Comparison of ENCODE assay signal across 8 cellular contexts in genomic region chr16:679808-680624, GRCh38. TPM values are rescaled to one million over a fixed set of nuclear protein-coding genes. Genes with fewer than 3 reads are reported as not detected.
DNase-seq lines count a peak whose midpoint lies in the region; ATAC-seq, FAIRE-seq and TF ChIP-seq lines count a peak whose summit lies in the region.

STUB1 (plus strand) TSS chr16:680410; CDS start chr16:680526, 116 bp downstream.

- H3K79me2 ChIP-seq in fibroblast of lung (ENCODE audit: control insufficient read depth, insufficient read depth, low read length): peaks cover 31% of the 10 kb centered on the region

- WGBS in HUES64: under 1% methylated on average over 85 of the region's 93 CpGs

- H3K4me1 ChIP-seq in HUES64 (ENCODE audit: insufficient read depth, low read length) (peaks cover 10% of the 10 kb centered on the region; the same call in 1 of the 2 replicates), fibroblast of lung (ENCODE audit: control insufficient read depth, extremely low read depth, insufficient read depth, low read length) (peaks cover 22% of the 10 kb centered on the region)
- H3K4me1 ChIP-seq in naive thymus-derived CD4-positive, alpha-beta T cell (ENCODE audit: control insufficient read depth in 2 of 2, insufficient read depth in 2 of 2, low read length in 2 of 2): peaks cover 7 to 19% of the 10 kb centered on the region in 2 donors

- FAIRE-seq in GM19239 (lab: Jason Lieb, UNC) (peak; percentile 91), RCC 7860 (lab: Jason Lieb, UNC) (no peak)

- H3K36me3 Mint-ChIP-seq in naive thymus-derived CD4-positive, alpha-beta T cell: peaks cover 0 to 9% (median 0%) of the 10 kb centered on the region in 5 donors

- POLR2A ChIA-PET in naive thymus-derived CD4-positive, alpha-beta T cell (lab: Charles Lee): interaction anchor here (0.8 to 3.8 kb wide), 11 partner anchors 10 to 111 kb away, joined by 3 to 34 read pairs (median 6); partner anchors contain the start of genes METTL26, RHOT2 and WDR24

- H3K9me3 ChIP-seq in HUES64 (ENCODE audit: insufficient read depth, low read depth, low read length) (no peaks in the 10 kb centered on the region), fibroblast of lung (ENCODE audit: control insufficient read depth, insufficient read depth, low read depth, low read length) (no peaks in the 10 kb centered on the region)
- H3K9me3 ChIP-seq in naive thymus-derived CD4-positive, alpha-beta T cell (ENCODE audit: control insufficient read depth in 2 of 3, low read length in 3 of 3): no peaks in the 10 kb centered on the region

- peak; percentile 81 for ATAC-seq in naive thymus-derived CD4-positive, alpha-beta T cell

- intact Hi-C loops in naive thymus-derived CD4-positive, alpha-beta T cell (cut with micrococcal nuclease): loop anchor here (1.0 to 5.0 kb wide), 11 partner anchors 10 to 1285 kb away; partner anchors contain the start of genes FAM234A (in 1 of the 2), LMF1 (in 1 of the 2), METTL26 (in 1 of the 2) and RHOT2 (in 1 of the 2)

- peak within 1 kb of the TSS; percentile 73 for H2AFZ ChIP-seq in fibroblast of lung (ENCODE audit: low read length)

- no peaks in the 10 kb centered on the region for H3K9me3 Mint-ChIP-seq in naive thymus-derived CD4-positive, alpha-beta T cell

- H3K36me3 ChIP-seq in HUES64 (ENCODE audit: insufficient read depth, low read length): peaks cover 21% of the 10 kb centered on the region
- H3K36me3 ChIP-seq in fibroblast of lung (ENCODE audit: control insufficient read depth, insufficient read depth, low read length): peaks cover 22% of the 10 kb centered on the region
- peaks cover 0 to 24% (median 12%) of the 10 kb centered on the region in 3 experiments for H3K36me3 ChIP-seq in naive thymus-derived CD4-positive, alpha-beta T cell (ENCODE audit: control insufficient read depth in 2 of 3, insufficient read depth in 3 of 3, low read length in 3 of 3)

- peak within 1 kb of the TSS; percentile 99 for H3K4me2 ChIP-seq in fibroblast of lung (ENCODE audit: extremely low read depth, insufficient read depth, low read length)

- CTCF ChIA-PET in naive thymus-derived CD4-positive, alpha-beta T cell (lab: Charles Lee): interaction anchor here (0.8 kb wide), 1 partner anchor 12 kb away, joined by 4 read pairs; the partner anchor contains the start of gene RHOT2

- peaks cover 0 to 4% (median 0%) of the 10 kb centered on the region in 5 donors for H3K27me3 Mint-ChIP-seq in naive thymus-derived CD4-positive, alpha-beta T cell

- H3K27ac Mint-ChIP-seq in naive thymus-derived CD4-positive, alpha-beta T cell: peak within 1 kb of the TSS in 7 of 9 donors; percentile 62 to 89 (median 83)

- peak within 1 kb of the TSS; percentile 89 for H3K9ac ChIP-seq in HUES64 (ENCODE audit: low read depth, low read length)
- H3K9ac ChIP-seq in fibroblast of lung (ENCODE audit: insufficient read depth, low read length): peak within 1 kb of the TSS; percentile 78

- H3K4me3 ChIP-seq in AG10803 (ENCODE audit: low read length) (peak within 1 kb of the TSS; percentile 76), HUES64 (ENCODE audit: low read length) (peak within 1 kb of the TSS; percentile 91), fibroblast of lung (replicated peaks in 1 of 4; ENCODE audit: control extremely low read depth in 1 of 4, insufficient read depth in 1 of 4, low read depth in 3 of 4, low read length in 4 of 4) (peak within 1 kb of the TSS; percentile 72 to 88 (median 85))
- H3K4me3 ChIP-seq in naive thymus-derived CD4-positive, alpha-beta T cell (ENCODE audit: low read length): peak within 1 kb of the TSS; percentile 71

- TF ChIP-seq CTCF in AG10803 (conservative IDR thresholded peaks at IDR 0.05; ENCODE audit: low read length) (no peak), fibroblast of lung (conservative IDR thresholded peaks at IDR 0.05 in 1 of 2, IDR thresholded peaks at IDR 0.05 in 1 of 2; ENCODE audit: low read depth in 1 of 2, low read length in 2 of 2) (no peak)

- H4K20me1 ChIP-seq in fibroblast of lung (ENCODE audit: control insufficient read depth, extremely low read depth, insufficient read depth, low read length): no peaks in the 10 kb centered on the region

- H3K27me3 ChIP-seq in HUES64 (ENCODE audit: insufficient read depth, low read length) (peaks cover 4% of the 10 kb centered on the region; the same call in 1 of the 2 replicates), fibroblast of lung (ENCODE audit: control insufficient read depth, insufficient read depth, low read length) (no peaks in the 10 kb centered on the region)
- no peaks in the 10 kb centered on the region for H3K27me3 ChIP-seq in naive thymus-derived CD4-positive, alpha-beta T cell (ENCODE audit: control insufficient read depth in 2 of 2, insufficient read depth in 2 of 2, low read length in 2 of 2)

- H3K4me3 Mint-ChIP-seq in naive thymus-derived CD4-positive, alpha-beta T cell: peak within 1 kb of the TSS; percentile 71 to 89 (median 84)

- peaks cover 10 to 33% (median 22%) of the 10 kb centered on the region in 7 donors for H3K4me1 Mint-ChIP-seq in naive thymus-derived CD4-positive, alpha-beta T cell

- peak within 1 kb of the TSS; percentile 72; the same call in 1 of the 2 replicates for H3K27ac ChIP-seq in HUES64 (ENCODE audit: low read depth, low read length)
- H3K27ac ChIP-seq in fibroblast of lung (ENCODE audit: insufficient read depth, low read length): peak within 1 kb of the TSS; percentile 73
- peak within 1 kb of the TSS; percentile 79 for H3K27ac ChIP-seq in naive thymus-derived CD4-positive, alpha-beta T cell (ENCODE audit: low read depth, low read length)

- DNase-seq in AG10803 (ENCODE audit: low read depth) (peak; percentile 84), GM19239 (ENCODE audit: insufficient read length, low spot score) (peak; percentile 85), RCC 7860 (ENCODE audit: low spot score) (peak; percentile 59), fibroblast of lung (ENCODE audit: low read depth in 2 of 2) (peak; percentile 78 to 86)
- DNase-seq in activated T-helper 1 cell treated with anti-CD3 and anti-CD28 coated beads, Interleukin-2, amount 50 U/mL, for 16 hours (ENCODE audit: low read depth in 1 of 2, low spot score in 1 of 2): peak; percentile 70 to 76
- DNase-seq in naive thymus-derived CD4-positive, alpha-beta T cell: peak; percentile 72 to 96 (median 81)
- peak; percentile 74 to 83 for DNase-seq in stimulated activated CD8-positive, alpha-beta memory T cell treated with anti-CD3 and anti-CD28 coated beads, Interleukin-7, amount 100 ng/mL, for 48 hours (ENCODE audit: extremely low read depth in 1 of 2, low read depth in 1 of 2)

RNA-seq across cellular contexts. Expression of gene STUB1, which starts in this region (rescaled TPM):
- 54.4 TPM for polyA plus RNA-seq in HUES64 (2013, experiment 1 of 2)
- polyA plus RNA-seq in HUES64 (2013, experiment 2 of 2): 55.0 TPM
- 114 and 133 TPM in 2 replicates for total RNA-seq in fibroblast of lung
- polyA plus RNA-seq in fibroblast of lung: 94.6 and 146 TPM in 2 replicates
- polyA plus RNA-seq in fibroblast of lung (2012): 99.4 and 161 TPM in 2 replicates
- 143 and 175 TPM in 2 replicates for polyA minus RNA-seq in fibroblast of lung (ENCODE audit: low replicate concordance)
- 100 to 1,000 TPM in 1 of 5 experiments, 10 to 100 TPM in 4; 68.6 to 105 (median 77.4) TPM for total RNA-seq in naive thymus-derived CD4-positive, alpha-beta T cell
- polyA plus RNA-seq in naive thymus-derived CD4-positive, alpha-beta T cell: 100 to 1,000 TPM; 132 to 159 TPM

Comparison
In these comparisons a context has a peak if more than half of its experiments do, and no peak if none do; other contexts are left out.
1. Peak in every context shown above with its lines: DNase-seq, ATAC-seq, H3K4me3 ChIP-seq and H3K27ac ChIP-seq.